ENCODE assay signal across 8 cellular contexts in the genomic region with DNA sequence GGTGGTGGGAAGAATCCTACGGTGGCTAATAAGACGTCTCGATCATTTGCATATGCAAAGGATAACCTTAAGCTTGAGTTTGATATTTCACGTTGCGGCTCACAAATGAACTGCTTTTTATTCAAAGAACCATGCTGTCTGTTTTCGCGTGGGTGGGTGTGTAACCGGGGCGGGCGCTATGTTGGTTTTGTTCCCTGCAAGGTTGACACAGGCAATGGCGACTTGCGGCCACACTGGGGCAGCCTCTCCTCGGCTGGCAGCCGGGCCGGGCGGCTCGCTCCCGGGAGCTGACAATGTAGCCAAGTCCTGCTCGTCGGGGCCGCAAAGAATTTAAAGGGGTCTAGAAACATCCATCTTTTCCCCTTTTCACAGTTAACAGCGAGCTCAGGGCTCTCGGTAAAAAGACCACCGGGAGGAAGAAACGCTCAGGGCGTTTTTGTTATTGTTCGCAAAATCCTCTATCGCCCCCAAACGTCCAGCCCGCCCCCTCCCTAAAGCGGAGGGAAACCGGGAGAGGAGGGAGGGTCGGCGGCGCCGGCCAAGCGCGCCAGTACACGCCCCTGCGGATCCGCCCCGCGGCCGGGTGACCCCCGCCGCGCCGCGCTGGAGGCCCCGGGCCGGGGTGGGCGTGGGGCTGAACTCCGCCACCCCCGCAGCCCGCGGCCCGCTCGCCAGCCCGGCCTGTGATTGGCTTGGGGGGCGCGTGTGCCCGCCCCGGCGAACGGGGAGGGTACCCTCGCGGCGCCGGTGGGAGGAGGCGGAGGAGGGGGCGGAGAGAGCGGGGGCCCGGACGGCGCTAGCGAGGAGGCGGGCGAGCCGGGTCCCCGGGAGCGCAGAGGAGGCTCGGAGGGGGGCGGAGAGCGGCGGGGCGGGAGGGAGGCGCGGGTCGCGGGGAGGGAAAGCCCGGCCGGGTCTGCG. TPM values are rescaled to one million over a fixed set of nuclear protein-coding genes. Genes with fewer than 3 reads are reported as not detected.
DNase-seq lines count a peak whose midpoint lies in the region; ATAC-seq and TF ChIP-seq lines count a peak whose summit lies in the region.

NEDD4L (plus strand) TSS at position 775 of the 918 bp plus-strand sequence. CDS start 435 bp downstream, outside the sequence.

- H3K27me3 ChIP-seq in MM.1S (replicated peaks; ENCODE audit: insufficient read depth, low read length), result no peaks in the 10 kb centered on the region
- H3K27me3 ChIP-seq in suprapubic skin, result no peaks in the 10 kb centered on the region

- no peaks in the 10 kb centered on the region for H3K36me3 ChIP-seq in HEK293 (ENCODE audit: control insufficient read depth in 2 of 2, insufficient read depth in 1 of 2, low read length in 2 of 2)
- H3K36me3 ChIP-seq in MM.1S (replicated peaks; ENCODE audit: insufficient read depth, low read length), result no peaks in the 10 kb centered on the region
- H3K36me3 ChIP-seq in SK-N-MC (ENCODE audit: insufficient read depth, low read length), result no peaks in the 10 kb centered on the region
- no peaks in the 10 kb centered on the region for H3K36me3 ChIP-seq in suprapubic skin

- POLR2A ChIA-PET in HEK293 (lab: Yijun Ruan, JAX), result interaction anchor here (1.0 to 1.5 kb wide), 4 partner anchors 26 to 139 kb away, joined by 3 to 4 read pairs (median 3); no protein-coding TSS in a partner anchor

- no peak for TF ChIP-seq EP300 in suprapubic skin (IDR thresholded peaks at IDR 0.05)

- no peak for TF ChIP-seq POLR2A in suprapubic skin (IDR thresholded peaks at IDR 0.05)

- H3K79me2 ChIP-seq in MM.1S (ENCODE audit: low read length), result peaks cover 24% of the 10 kb centered on the region

- H3K27ac Mint-ChIP-seq in activated naive CD4-positive, alpha-beta T cell treated with anti-CD3 and anti-CD28 coated beads, Interleukin-2, amount 50 U/mL, for 24 hours, result peak within 1 kb of the TSS; percentile 79

- no peaks in the 10 kb centered on the region for H3K9me2 ChIP-seq in MM.1S (replicated peaks; ENCODE audit: insufficient read depth, low read length)

- H4K20me1 ChIP-seq in MM.1S (ENCODE audit: insufficient read depth, low read length), result no peaks in the 10 kb centered on the region

- H3K9ac ChIP-seq in MM.1S (ENCODE audit: low read length) (peak within 1 kb of the TSS; percentile 53; the same call in 1 of the 2 replicates), SK-N-MC (ENCODE audit: insufficient read length) (peak within 1 kb of the TSS; percentile 71)

- peaks cover 2% of the 10 kb centered on the region for H3K27me3 Mint-ChIP-seq in activated naive CD4-positive, alpha-beta T cell treated with anti-CD3 and anti-CD28 coated beads, Interleukin-2, amount 50 U/mL, for 24 hours

- H3K4me3 ChIP-seq in HEK293 (ENCODE audit: low read depth, low read length) (peak within 1 kb of the TSS; percentile 81), MM.1S (ENCODE audit: low read length) (peak within 1 kb of the TSS; percentile 97), SK-N-MC (peak within 1 kb of the TSS; percentile 86), suprapubic skin (peak within 1 kb of the TSS; percentile 82)

- peaks cover 25% of the 10 kb centered on the region for H3K4me1 Mint-ChIP-seq in activated naive CD4-positive, alpha-beta T cell treated with anti-CD3 and anti-CD28 coated beads, Interleukin-2, amount 50 U/mL, for 24 hours

- 0% methylated on average over 25 of the region's 93 CpGs for WGBS in suprapubic skin

- H2AFZ ChIP-seq in MM.1S (ENCODE audit: low read length), result peak within 1 kb of the TSS; percentile 95

- CTCF ChIA-PET in HEK293 (lab: Yijun Ruan, JAX), result interaction anchor here (0.6 to 4.1 kb wide), 54 partner anchors 8 to 720 kb away, joined by 3 to 100 read pairs (median 5); no protein-coding TSS in a partner anchor

- peaks cover 17% of the 10 kb centered on the region for H3K4me1 ChIP-seq in HEK293 (ENCODE audit: control insufficient read depth, insufficient read depth, low read length)
- H3K4me1 ChIP-seq in MM.1S (ENCODE audit: low read length), result peaks cover 4% of the 10 kb centered on the region
- H3K4me1 ChIP-seq in suprapubic skin, result peaks cover 13% of the 10 kb centered on the region

- H3K27ac ChIP-seq in HEK293 (ENCODE audit: extremely low read depth, low read depth, low read length) (peak within 1 kb of the TSS; percentile 95), MM.1S (ENCODE audit: low read length) (peak within 1 kb of the TSS; percentile 28; the same call in 1 of the 2 replicates), SK-N-MC (no peak within 1 kb of the TSS), suprapubic skin (peak within 1 kb of the TSS; percentile 72)

- no peaks in the 10 kb centered on the region for H3K9me3 Mint-ChIP-seq in activated naive CD4-positive, alpha-beta T cell treated with anti-CD3 and anti-CD28 coated beads, Interleukin-2, amount 50 U/mL, for 24 hours

- DNase-seq in GM04504 (ENCODE audit: low read depth) (peak; percentile 25), MM.1S (peak; percentile 90), SK-N-MC (ENCODE audit: low read depth, low spot score) (no peak), glomerular endothelial cell (ENCODE audit: extremely low read depth, low read depth, low spot score) (peak; percentile 16), omental fat pad (ENCODE audit: low spot score) (peak; percentile 48), suprapubic skin (ENCODE audit: low spot score in 2 of 2) (peak; percentile 87 to 92)

- no peaks in the 10 kb centered on the region for H3K36me3 Mint-ChIP-seq in activated naive CD4-positive, alpha-beta T cell treated with anti-CD3 and anti-CD28 coated beads, Interleukin-2, amount 50 U/mL, for 24 hours

- H3K4me3 Mint-ChIP-seq in activated naive CD4-positive, alpha-beta T cell treated with anti-CD3 and anti-CD28 coated beads, Interleukin-2, amount 50 U/mL, for 24 hours, result peak within 1 kb of the TSS; percentile 95

- no peaks in the 10 kb centered on the region for H3K9me3 ChIP-seq in HEK293 (ENCODE audit: control insufficient read depth, insufficient read depth, low read depth, low read length)
- H3K9me3 ChIP-seq in MM.1S (replicated peaks; ENCODE audit: insufficient read depth, low read length), result no peaks in the 10 kb centered on the region
- H3K9me3 ChIP-seq in SK-N-MC (ENCODE audit: low read depth, low read length), result no peaks in the 10 kb centered on the region
- H3K9me3 ChIP-seq in suprapubic skin, result no peaks in the 10 kb centered on the region

- ATAC-seq in omental fat pad (ENCODE audit: low FRiP score), result peak; percentile 85

- H3K4me2 ChIP-seq in MM.1S (ENCODE audit: low read depth, low read length), result peak within 1 kb of the TSS; percentile 74

- TF ChIP-seq CTCF in HEK293 (tag by site-specific recombination; IDR thresholded peaks at IDR 0.05) (peak; percentile 86), MM.1S (IDR thresholded peaks at IDR 0.05; ENCODE audit: low read length) (peak; percentile 80), omental fat pad (IDR thresholded peaks at IDR 0.05) (no peak), suprapubic skin (IDR thresholded peaks at IDR 0.05) (peak; percentile 53 to 90)

- 0 out of 2 replicates have a peak, but pooled peaks cover under 1% of the 10 kb centered on the region for H3F3A ChIP-seq in MM.1S (ENCODE audit: insufficient read depth, low read length)

TF ChIP-seq in HEK293, 187 proteins besides CTCF, POLR2A, EP300 and RAD21 (continues in another document):
- TF ChIP-seq ZNF10 (tag by site-specific recombination; IDR thresholded peaks at IDR 0.05) (no peak), ZNF548 (tag by site-specific recombination; IDR thresholded peaks at IDR 0.05) (no peak), PRDM1 (tag by site-specific recombination; IDR thresholded peaks at IDR 0.05) (no peak), ZFP41 (tag by site-specific recombination; IDR thresholded peaks at IDR 0.05; ENCODE audit: borderline replicate concordance) (no peak), ZNF433 (tag by site-specific recombination; IDR thresholded peaks at IDR 0.05; ENCODE audit: low read depth) (no peak), ZNF157 (tag by site-specific recombination; IDR thresholded peaks at IDR 0.05) (no peak), ZNF677 (tag by site-specific recombination; IDR thresholded peaks at IDR 0.05) (no peak), ZNF510 (tag by site-specific recombination; IDR thresholded peaks at IDR 0.05; ENCODE audit: insufficient replicate concordance) (no peak), ZNF624 (tag by site-specific recombination; IDR thresholded peaks at IDR 0.05) (no peak), ZNF302 (tag by site-specific recombination; IDR thresholded peaks at IDR 0.05; ENCODE audit: low read depth) (no peak), ZXDB (tag by site-specific recombination; IDR thresholded peaks at IDR 0.05) (peak; percentile 94), TCF7L2 (IDR thresholded peaks at IDR 0.05; ENCODE audit: borderline replicate concordance, low read depth, low read length) (no peak), YY1 (tag by site-specific recombination; IDR thresholded peaks at IDR 0.05) (no peak), KLF16 (tag by site-specific recombination; IDR thresholded peaks at IDR 0.05) (no peak), ZNF585B (tag by site-specific recombination; IDR thresholded peaks at IDR 0.05) (no peak), ZNF37A (tag by site-specific recombination; IDR thresholded peaks at IDR 0.05) (no peak), ZNF112 (tag by site-specific recombination; IDR thresholded peaks at IDR 0.05) (no peak), ZNF610 (tag by site-specific recombination; IDR thresholded peaks at IDR 0.05; ENCODE audit: borderline replicate concordance) (no peak), ZNF621 (tag by site-specific recombination; IDR thresholded peaks at IDR 0.05) (no peak), ZNF423 (tag by site-specific recombination; IDR thresholded peaks at IDR 0.05) (no peak), SP3 (tag by site-specific recombination; IDR thresholded peaks at IDR 0.05) (peak; percentile 62), ZNF529 (tag by site-specific recombination; IDR thresholded peaks at IDR 0.05; ENCODE audit: insufficient replicate concordance) (no peak)
- TF ChIP-seq, protein P1, sequence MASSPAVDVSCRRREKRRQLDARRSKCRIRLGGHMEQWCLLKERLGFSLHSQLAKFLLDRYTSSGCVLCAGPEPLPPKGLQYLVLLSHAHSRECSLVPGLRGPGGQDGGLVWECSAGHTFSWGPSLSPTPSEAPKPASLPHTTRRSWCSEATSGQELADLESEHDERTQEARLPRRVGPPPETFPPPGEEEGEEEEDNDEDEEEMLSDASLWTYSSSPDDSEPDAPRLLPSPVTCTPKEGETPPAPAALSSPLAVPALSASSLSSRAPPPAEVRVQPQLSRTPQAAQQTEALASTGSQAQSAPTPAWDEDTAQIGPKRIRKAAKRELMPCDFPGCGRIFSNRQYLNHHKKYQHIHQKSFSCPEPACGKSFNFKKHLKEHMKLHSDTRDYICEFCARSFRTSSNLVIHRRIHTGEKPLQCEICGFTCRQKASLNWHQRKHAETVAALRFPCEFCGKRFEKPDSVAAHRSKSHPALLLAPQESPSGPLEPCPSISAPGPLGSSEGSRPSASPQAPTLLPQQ (tag by site-specific recombination; IDR thresholded peaks at IDR 0.05), result peak; percentile 57

RNA-seq across cellular contexts. Expression of gene NEDD4L, which starts in this region (rescaled TPM):
- total RNA-seq in glomerular endothelial cell (36.4 and 63.9 TPM in 2 replicates), omental fat pad (10 to 100 TPM; 16.2 to 63.0 (median 30.4) TPM), suprapubic skin (100 to 1,000 TPM in 1 of 4 donors, 10 to 100 TPM in 3; 44.0 to 104 (median 59.6) TPM)

Comparison
In these comparisons a context has a peak if more than half of its experiments do, and no peak if none do; other contexts are left out.
1. CTCF ChIP-seq: peak in HEK293 (single experiment), MM.1S (single experiment) and suprapubic skin (2 of 2); none in omental fat pad (0 of 3).
2. Peak in every context shown above with its lines, with median percentiles within 50 percentile points of each other: H3K4me3 ChIP-seq.